Comparison of ENCODE assay signal across 24 cellular contexts in genomic region chr10:112230325-112230988, GRCh38. TPM values are rescaled to one million over a fixed set of nuclear protein-coding genes. Genes with fewer than 3 reads are reported as not detected.
A peak's percentile ranks its signal among the peaks of the same experiment; 100 is the strongest.
DNase-seq lines count a peak whose midpoint lies in the region; TF ChIP-seq lines count a peak whose summit lies in the region.
"Had no signal": no experiment of that assay in that cellular context is flagged by ENCODE, and none has a peak within 500 bp of the region (broad histone marks: within the 10 kb centered on the region; RNA-seq: fewer than 3 reads in every experiment).

No MANE protein-coding gene starts in this region.

- H3F3A ChIP-seq in GM23248 (ENCODE audit: insufficient read depth) (peaks cover 29% of the 10 kb centered on the region), smooth muscle cell (ENCODE audit: low read depth) (no peaks in the 10 kb centered on the region)

- H3K4me2 ChIP-seq in GM23248 (ENCODE audit: unreplicated experiment), result peak overlapping the region; percentile 9
- H3K4me2 ChIP-seq in smooth muscle cell, result no peak overlapping the region

- no peaks in the 10 kb centered on the region for H3K9me2 ChIP-seq in GM23248 (ENCODE audit: insufficient read depth)

- peak; percentile 57 for DNase-seq in GM23248
- peak; percentile 53 for DNase-seq in M059J (ENCODE audit: low read depth)
- peak; percentile 11 for DNase-seq in epithelial cell of esophagus (ENCODE audit: low read depth)
- no peak for DNase-seq in smooth muscle cell (lab: John Stamatoyannopoulos, UW; ENCODE audit: unreplicated experiment)
- DNase-seq in amniotic stem cell (lab: John Stamatoyannopoulos, UW), result no peak
- no peak for DNase-seq in KBM-7
- DNase-seq in AG08396 (ENCODE audit: low spot score), result no peak
- DNase-seq: activated B cell treated with CpG ODN at 0.5 μM for 24 hours; adrenal gland; left ventricle myocardium inferior; MM.1S; NCI-H1694 treated with DMSO at 0.1 percent for 48 hours; NCI-H446 treated with DMSO at 0.1 percent for 48 hours; Right ventricle myocardium superior; stimulated activated CD4-positive, alpha-beta T cell treated with anti-CD3 and anti-CD28 coated beads, Interleukin-4, amount 100 ng/mL, for 4 hours; stimulated activated CD8-positive, alpha-beta memory T cell treated with anti-CD3 and anti-CD28 coated beads, Interleukin-4, amount 100 ng/mL, for 48 hours; T-helper 2 cell had no signal

- no peaks in the 10 kb centered on the region for H3K36me3 ChIP-seq in GM23248 (ENCODE audit: low read depth)
- no peaks in the 10 kb centered on the region for H3K36me3 ChIP-seq in smooth muscle cell (ENCODE audit: low read depth)
- H3K36me3 ChIP-seq: adrenal gland; BLaER1 treated with 17β-estradiol and CSF1 and Interleukin-3, amounts not matched to agents 10 nM and 100 nM; HAP-1; left ventricle myocardium inferior; thoracic aorta had no signal

- H2AFZ ChIP-seq in GM23248 (peak overlapping the region; percentile 85), smooth muscle cell (ENCODE audit: low read depth) (peak overlapping the region; percentile 9)

- H3K27ac ChIP-seq in GM23248 (peak overlapping the region; percentile 28), smooth muscle cell (ENCODE audit: low read depth) (no peak overlapping the region)
- H3K27ac ChIP-seq: adrenal gland; BLaER1 treated with 17β-estradiol and CSF1 and Interleukin-3, amounts not matched to agents 10 nM and 100 nM; left ventricle myocardium inferior; skin epidermis; thoracic aorta had no signal

- H3K4me1 ChIP-seq in GM23248 (ENCODE audit: insufficient read depth) (peaks cover 55% of the 10 kb centered on the region), smooth muscle cell (ENCODE audit: low read depth) (no peaks in the 10 kb centered on the region)
- H3K4me1 ChIP-seq: HAP-1, left ventricle myocardium inferior had no signal

- TF ChIP-seq CTCF in epithelial cell of esophagus (IDR thresholded peaks at IDR 0.05; ENCODE audit: insufficient read depth, low read depth, low read length, missing control alignments) (no peak), smooth muscle cell (IDR thresholded peaks at IDR 0.05; ENCODE audit: borderline replicate concordance, insufficient read depth, poor library complexity, severe bottlenecking) (no peak)

- H3K9me3 ChIP-seq in GM23248 (ENCODE audit: low read depth), result no peaks in the 10 kb centered on the region
- no peaks in the 10 kb centered on the region for H3K9me3 ChIP-seq in smooth muscle cell (replicated peaks; ENCODE audit: low read depth)
- H3K9me3 ChIP-seq: adrenal gland, HAP-1, left ventricle myocardium inferior, thoracic aorta had no signal

- H3K4me3 ChIP-seq in GM23248 (no peak overlapping the region), epithelial cell of esophagus (ENCODE audit: low read length) (no peak overlapping the region), smooth muscle cell (no peak overlapping the region)
- H3K4me3 ChIP-seq: adrenal gland; BLaER1 treated with 17β-estradiol and CSF1 and Interleukin-3, amounts not matched to agents 10 nM and 100 nM; HAP-1; left ventricle myocardium inferior; skin epidermis; thoracic aorta had no signal

- in situ Hi-C loops in GM23248 (cut with MboI), result no loop called here
- in situ Hi-C loops in KBM-7 (cut with MboI; ENCODE audit: low pct_unique_long_range_greater_than_20kb, low sequenced_read_pairs), result no loop called here

- H3K27me3 ChIP-seq in GM23248 (replicated peaks; ENCODE audit: insufficient read depth), result no peaks in the 10 kb centered on the region
- no peaks in the 10 kb centered on the region for H3K27me3 ChIP-seq in smooth muscle cell (ENCODE audit: low read depth)
- H3K27me3 ChIP-seq: adrenal gland had no signal

- H3K79me2 ChIP-seq in GM23248 (ENCODE audit: insufficient read depth) (no peaks in the 10 kb centered on the region), smooth muscle cell (ENCODE audit: low read depth) (no peaks in the 10 kb centered on the region)

- 0 out of 2 replicates have a peak overlapping the region, but pooled peaks have one; percentile 3 for H3K9ac ChIP-seq in GM23248
- H3K9ac ChIP-seq in smooth muscle cell (ENCODE audit: low read depth), result no peak overlapping the region
- H3K9ac ChIP-seq: BLaER1 treated with 17β-estradiol and CSF1 and Interleukin-3, amounts not matched to agents 10 nM and 100 nM had no signal

- H4K20me1 ChIP-seq in GM23248 (ENCODE audit: insufficient read depth) (no peaks in the 10 kb centered on the region), smooth muscle cell (ENCODE audit: low read depth) (no peaks in the 10 kb centered on the region)
- H4K20me1 ChIP-seq: BLaER1 treated with 17β-estradiol and CSF1 and Interleukin-3, amounts not matched to agents 10 nM and 100 nM had no signal

- WGBS in GM23248 (ENCODE audit: low coverage in 1 of 2, low lambda C conversion rate in 2 of 2, missing lambda C conversion rate in 2 of 2), 2 experiments, result 6 to 13% methylated on average over 1 of the region's 1 CpG
- WGBS in smooth muscle cell (ENCODE audit: low lambda C conversion rate), result 17% methylated on average over 1 of the region's 1 CpG

RNA-seq across cellular contexts. Expression of gene GPAM, which starts 46.9 kb away (rescaled TPM):
- 9.0 and 12.5 TPM in 2 replicates for total RNA-seq in GM23248 (2014; rRNA removed; shearing (Covaris generic))
- polyA plus RNA-seq in GM23248 (2016; fragmentation: Nextera tagmentation; extraction: Ambion mirVana) (4.9 and 5.2 TPM in 2 replicates), smooth muscle cell (3.9 and 5.1 TPM in 2 replicates)
- total RNA-seq in M059J (2014; rRNA removed; shearing (Covaris generic)), result 8.6 and 13.0 TPM in 2 replicates
- total RNA-seq in smooth muscle cell, result 11.7 and 14.4 TPM in 2 replicates

RNA-seq across cellular contexts. Expression of gene TECTB, which starts 52.7 kb away (rescaled TPM):
- total RNA-seq in GM23248 (2014; rRNA removed; shearing (Covaris generic)), result 0.63 TPM in 1 of 2 replicates, not detected in the other
- polyA plus RNA-seq in GM23248 (2016; fragmentation: Nextera tagmentation; extraction: Ambion mirVana) (0.21 TPM in 1 of 2 replicates, not detected in the other), smooth muscle cell (not detected in 2 replicates)
- 0.07 and 0.15 TPM in 2 replicates for total RNA-seq in M059J (2014; rRNA removed; shearing (Covaris generic))
- total RNA-seq in smooth muscle cell, result not detected in 2 replicates
- total RNA-seq: activated B cell treated with CpG ODN at 0.5 μM for 24 hours; activated T-helper 17 cell treated with anti-CD3 and anti-CD28 coated beads, Interleukin-2, amount 50 U/mL, for 72 hours; adrenal gland; frontal cortex; HT-29; left ventricle myocardium inferior; Right ventricle myocardium superior; thoracic aorta had no signal
- polyA plus RNA-seq: adrenal gland had no signal

Comparison
In these comparisons a context has a peak if more than half of its experiments do, and no peak if none do; other contexts are left out.
1. DNase-seq: peak in GM23248 (single experiment), M059J (single experiment) and epithelial cell of esophagus (single experiment); none in smooth muscle cell (single experiment), amniotic stem cell (single experiment), KBM-7 (single experiment) and AG08396 (single experiment).